1 cellular context compared by ENCODE assay signal in the genomic region with DNA sequence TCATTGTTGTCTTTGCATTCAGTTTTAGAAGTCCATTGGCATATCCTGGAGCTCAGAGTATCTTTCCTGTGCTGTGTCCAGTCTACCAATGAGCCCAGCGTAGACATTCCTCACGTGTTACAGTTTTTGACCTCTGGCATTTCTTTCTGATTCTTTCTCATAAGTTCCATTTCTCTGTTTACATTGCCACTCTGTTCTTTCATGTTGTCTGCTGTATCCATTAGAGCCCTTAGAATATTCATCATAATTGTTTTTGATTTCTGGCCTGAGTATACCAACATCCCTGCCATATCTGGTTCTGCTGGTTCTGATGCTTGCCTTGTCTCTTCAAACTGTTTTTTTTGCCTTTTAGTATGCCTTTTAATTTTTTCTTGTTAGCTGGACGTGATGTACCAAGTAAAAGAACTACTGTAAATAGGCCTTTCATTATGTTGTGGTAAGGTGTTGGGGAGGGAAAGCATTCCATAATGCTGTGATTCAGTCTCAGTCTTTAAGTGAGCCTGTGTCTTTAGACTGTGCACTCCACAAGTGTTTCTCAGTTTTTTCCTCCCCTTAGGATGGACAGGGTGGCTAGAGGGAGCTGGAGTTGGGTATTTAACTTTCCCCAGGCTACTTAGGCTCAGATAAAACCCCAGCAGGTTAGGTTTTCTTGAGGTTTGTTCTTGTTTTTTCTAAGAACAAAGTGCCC.
TF ChIP-seq lines count a peak whose summit lies in the region.

No MANE protein-coding gene starts in this region.

TF ChIP-seq in IMR-90, 13 proteins besides CTCF, POLR2A, EP300 and RAD21 (continued from another document):
- TF ChIP-seq, protein P1, sequence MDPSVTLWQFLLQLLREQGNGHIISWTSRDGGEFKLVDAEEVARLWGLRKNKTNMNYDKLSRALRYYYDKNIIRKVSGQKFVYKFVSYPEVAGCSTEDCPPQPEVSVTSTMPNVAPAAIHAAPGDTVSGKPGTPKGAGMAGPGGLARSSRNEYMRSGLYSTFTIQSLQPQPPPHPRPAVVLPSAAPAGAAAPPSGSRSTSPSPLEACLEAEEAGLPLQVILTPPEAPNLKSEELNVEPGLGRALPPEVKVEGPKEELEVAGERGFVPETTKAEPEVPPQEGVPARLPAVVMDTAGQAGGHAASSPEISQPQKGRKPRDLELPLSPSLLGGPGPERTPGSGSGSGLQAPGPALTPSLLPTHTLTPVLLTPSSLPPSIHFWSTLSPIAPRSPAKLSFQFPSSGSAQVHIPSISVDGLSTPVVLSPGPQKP (IDR thresholded peaks at IDR 0.05; ENCODE audit: borderline replicate concordance, low read depth, low read length): no peak
- TF ChIP-seq, protein P2, sequence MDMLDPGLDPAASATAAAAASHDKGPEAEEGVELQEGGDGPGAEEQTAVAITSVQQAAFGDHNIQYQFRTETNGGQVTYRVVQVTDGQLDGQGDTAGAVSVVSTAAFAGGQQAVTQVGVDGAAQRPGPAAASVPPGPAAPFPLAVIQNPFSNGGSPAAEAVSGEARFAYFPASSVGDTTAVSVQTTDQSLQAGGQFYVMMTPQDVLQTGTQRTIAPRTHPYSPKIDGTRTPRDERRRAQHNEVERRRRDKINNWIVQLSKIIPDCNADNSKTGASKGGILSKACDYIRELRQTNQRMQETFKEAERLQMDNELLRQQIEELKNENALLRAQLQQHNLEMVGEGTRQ (IDR thresholded peaks at IDR 0.05; ENCODE audit: low read depth, low read length): peak; percentile 46; the same call in 1 of the 2 replicates
- no peak for TF ChIP-seq MXI1 (IDR thresholded peaks at IDR 0.05; ENCODE audit: borderline replicate concordance, low read depth, low read length)
- TF ChIP-seq MAFK (IDR thresholded peaks at IDR 0.05; ENCODE audit: low read depth, low read length): no peak
- TF ChIP-seq MAZ (IDR thresholded peaks at IDR 0.05; ENCODE audit: borderline replicate concordance, low read depth, low read length): no peak
- TF ChIP-seq SMC3 (IDR thresholded peaks at IDR 0.05; ENCODE audit: low read depth, low read length): no peak
- no peak for TF ChIP-seq RCOR1 (IDR thresholded peaks at IDR 0.05; ENCODE audit: insufficient replicate concordance, low read length)
- no peak for TF ChIP-seq RFX5 (IDR thresholded peaks at IDR 0.05; ENCODE audit: low read depth, low read length)
